ENCODE assay signal across 19 cellular contexts in the genomic region with DNA sequence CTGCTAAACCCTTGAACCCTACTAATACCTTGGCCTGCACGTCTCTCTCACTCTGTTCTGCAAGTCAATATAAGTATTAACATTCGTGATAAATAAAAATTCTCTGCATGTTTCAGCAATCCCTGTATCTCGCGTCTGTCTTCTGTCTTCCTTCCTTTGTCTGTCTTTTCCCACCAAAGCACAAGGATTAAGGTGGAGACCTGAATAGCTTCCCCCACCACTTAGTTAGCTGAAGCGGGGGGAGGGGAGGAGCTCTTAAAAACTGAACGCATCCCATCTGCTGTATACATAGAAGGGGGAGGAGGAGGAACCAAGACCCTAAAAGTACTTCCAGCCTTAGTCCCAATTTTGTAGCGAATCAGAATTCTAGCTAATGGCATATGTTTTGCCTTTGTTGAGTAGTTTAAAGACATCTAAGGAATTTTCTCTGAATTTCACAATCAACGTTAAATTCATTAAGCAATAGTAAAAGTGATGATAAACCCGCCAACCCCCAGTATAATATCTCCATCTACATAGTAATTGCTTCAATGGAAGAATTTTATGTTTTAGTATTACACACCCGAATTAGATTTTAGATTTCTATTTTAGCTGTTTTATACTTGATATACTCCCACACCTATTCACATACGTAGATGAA. TPM values are rescaled to one million over a fixed set of nuclear protein-coding genes. Genes with fewer than 3 reads are reported as not detected.
DNase-seq lines count a peak whose midpoint lies in the region; ATAC-seq and TF ChIP-seq lines count a peak whose summit lies in the region.
"Had no signal": no experiment of that assay in that cellular context is flagged by ENCODE, and none has a peak within 500 bp of the region (broad histone marks: within the 10 kb centered on the region; RNA-seq: fewer than 3 reads in every experiment).

No MANE protein-coding gene starts in this region.

- no peaks in the 10 kb centered on the region for H3K27me3 ChIP-seq in endodermal cell (ENCODE audit: control insufficient read depth, insufficient read depth, low read length, poor library complexity, severe bottlenecking)
- H3K27me3 ChIP-seq: ascending aorta had no signal

- no peak for DNase-seq in activated CD8-positive, alpha-beta T cell treated with anti-CD3 and anti-CD28 coated beads for 36 hours
- DNase-seq in activated CD8-positive, alpha-beta T cell treated with anti-CD3 and anti-CD28 coated beads, Interleukin-2, amount 10 ng/mL, durations not matched to agents 7 days and 5 days, result no peak
- DNase-seq in NCI-H524 (lab: John Stamatoyannopoulos, UW) (peak; percentile 88 to 93), endodermal cell (no peak), osteocyte (ENCODE audit: extremely low spot score, unreplicated experiment) (peak; percentile 40), iPS-NIHi11 (ENCODE audit: low spot score) (no peak), superior temporal gyrus (ENCODE audit: extremely low spot score) (no peak)
- DNase-seq in stimulated activated naive CD4-positive, alpha-beta T cell treated with Interleukin-2 at 50 U/mL for 16 hours (lab: John Stamatoyannopoulos, UW), result no peak
- DNase-seq: activated CD4-positive, alpha-beta T cell treated with anti-CD3 and anti-CD28 coated beads for 1 hour; activated T-cell treated with anti-CD3 and anti-CD28 coated beads, Interleukin-2, amount 50 U/mL, for 4 hours; cortex of kidney; lower lobe of right lung; NCI-H1105; nucleus accumbens; stimulated activated naive CD8-positive, alpha-beta T cell treated with anti-CD3 and anti-CD28 coated beads, Interleukin-15, amount 100 ng/mL, for 72 hours had no signal

- peaks cover 69% of the 10 kb centered on the region for H3K4me1 Mint-ChIP-seq in activated CD8-positive, alpha-beta T cell treated with anti-CD3 and anti-CD28 coated beads for 36 hours (ENCODE audit: low read depth)
- H3K4me1 Mint-ChIP-seq in activated CD8-positive, alpha-beta T cell treated with anti-CD3 and anti-CD28 coated beads, Interleukin-2, amount 10 ng/mL, durations not matched to agents 7 days and 5 days (ENCODE audit: low read depth), result peaks cover 64% of the 10 kb centered on the region
- H3K4me1 Mint-ChIP-seq in endodermal cell (peaks cover 54% of the 10 kb centered on the region), osteocyte (ENCODE audit: unreplicated experiment) (peaks cover 41% of the 10 kb centered on the region)

- peak overlapping the region; percentile 35 for H3K4me3 ChIP-seq in endodermal cell (ENCODE audit: low read length)
- H3K4me3 ChIP-seq: ascending aorta, HAP-1, lower lobe of right lung, skin epidermis had no signal

- H3K9ac ChIP-seq in endodermal cell (ENCODE audit: extremely low read depth, low read length, poor library complexity, severe bottlenecking), result no peak overlapping the region

- intact Hi-C loops in activated CD8-positive, alpha-beta T cell treated with anti-CD3 and anti-CD28 coated beads for 36 hours (cut with micrococcal nuclease), result no loop called here

- no peak overlapping the region for H3K4me3 Mint-ChIP-seq in activated CD8-positive, alpha-beta T cell treated with anti-CD3 and anti-CD28 coated beads for 36 hours
- H3K4me3 Mint-ChIP-seq in activated CD8-positive, alpha-beta T cell treated with anti-CD3 and anti-CD28 coated beads, Interleukin-2, amount 10 ng/mL, durations not matched to agents 7 days and 5 days, result no peak overlapping the region
- H3K4me3 Mint-ChIP-seq in endodermal cell (peak overlapping the region; percentile 2), osteocyte (ENCODE audit: unreplicated experiment) (no peak overlapping the region)
- H3K4me3 Mint-ChIP-seq: activated T-cell treated with anti-CD3 and anti-CD28 coated beads, Interleukin-2, amount 50 U/mL, for 4 hours; stimulated activated naive CD8-positive, alpha-beta T cell treated with anti-CD3 and anti-CD28 coated beads, Interleukin-15, amount 100 ng/mL, for 72 hours had no signal

- H3K4me1 ChIP-seq in endodermal cell (ENCODE audit: control insufficient read depth, insufficient read depth, low read length), result peaks cover 20% of the 10 kb centered on the region

- CTCF ChIA-PET in activated CD8-positive, alpha-beta T cell treated with anti-CD3 and anti-CD28 coated beads for 36 hours (lab: Charles Lee), result interaction anchor here (0.9 to 1.3 kb wide), 2 partner anchors 16 to 188 kb away, joined by 3 read pairs; no protein-coding TSS in a partner anchor
- CTCF ChIA-PET in activated CD8-positive, alpha-beta T cell treated with anti-CD3 and anti-CD28 coated beads, Interleukin-2, amount 10 ng/mL, durations not matched to agents 7 days and 5 days (lab: Charles Lee), result interaction anchor here (0.9 kb wide), 1 partner anchor 307 kb away, joined by 3 read pairs; no protein-coding TSS in a partner anchor

- POLR2A ChIA-PET in activated CD8-positive, alpha-beta T cell treated with anti-CD3 and anti-CD28 coated beads for 36 hours (lab: Charles Lee), result interaction anchor here (0.6 to 1.0 kb wide), 3 partner anchors 23 to 498 kb away, joined by 3 to 7 read pairs (median 4); a partner anchor contains a TSS
- POLR2A ChIA-PET in activated CD8-positive, alpha-beta T cell treated with anti-CD3 and anti-CD28 coated beads, Interleukin-2, amount 10 ng/mL, durations not matched to agents 7 days and 5 days (lab: Charles Lee), result interaction anchor here (1.1 kb wide), 1 partner anchor 248 kb away, joined by 3 read pairs; no protein-coding TSS in a partner anchor

- peaks cover 88% of the 10 kb centered on the region for H3K36me3 ChIP-seq in endodermal cell (ENCODE audit: control insufficient read depth, insufficient read depth, low read length)

- no peaks in the 10 kb centered on the region for H3K9me3 Mint-ChIP-seq in activated CD8-positive, alpha-beta T cell treated with anti-CD3 and anti-CD28 coated beads for 36 hours
- no peaks in the 10 kb centered on the region for H3K9me3 Mint-ChIP-seq in activated CD8-positive, alpha-beta T cell treated with anti-CD3 and anti-CD28 coated beads, Interleukin-2, amount 10 ng/mL, durations not matched to agents 7 days and 5 days (ENCODE audit: insufficient read depth)
- H3K9me3 Mint-ChIP-seq in endodermal cell, result no peaks in the 10 kb centered on the region
- no peaks in the 10 kb centered on the region for H3K9me3 Mint-ChIP-seq in osteocyte (ENCODE audit: unreplicated experiment)
- H3K9me3 Mint-ChIP-seq: activated T-cell treated with anti-CD3 and anti-CD28 coated beads, Interleukin-2, amount 50 U/mL, for 4 hours; stimulated activated naive CD8-positive, alpha-beta T cell treated with anti-CD3 and anti-CD28 coated beads, Interleukin-15, amount 100 ng/mL, for 72 hours had no signal

- H3K27ac ChIP-seq in endodermal cell (ENCODE audit: low read depth, low read length), result peak overlapping the region; percentile 27
- H3K27ac ChIP-seq: ascending aorta, lower lobe of right lung, skin epidermis had no signal

- TF ChIP-seq CTCF in activated CD8-positive, alpha-beta T cell treated with anti-CD3 and anti-CD28 coated beads for 36 hours (IDR thresholded peaks at IDR 0.05), result no peak
- TF ChIP-seq CTCF in endodermal cell (conservative IDR thresholded peaks at IDR 0.05) (no peak), osteocyte (IDR thresholded peaks at IDR 0.05) (no peak)

- H3K9me3 ChIP-seq in endodermal cell (ENCODE audit: control insufficient read depth, low read length), result no peaks in the 10 kb centered on the region
- H3K9me3 ChIP-seq: ascending aorta, HAP-1, lower lobe of right lung had no signal

- no peak for ATAC-seq in activated CD8-positive, alpha-beta T cell treated with anti-CD3 and anti-CD28 coated beads for 36 hours
- no peak for ATAC-seq in activated CD8-positive, alpha-beta T cell treated with anti-CD3 and anti-CD28 coated beads, Interleukin-2, amount 10 ng/mL, durations not matched to agents 7 days and 5 days
- ATAC-seq: activated T-cell treated with anti-CD3 and anti-CD28 coated beads, Interleukin-2, amount 50 U/mL, for 4 hours; esophagus mucosa; lower lobe of right lung; stimulated activated naive CD8-positive, alpha-beta T cell treated with anti-CD3 and anti-CD28 coated beads, Interleukin-15, amount 100 ng/mL, for 72 hours had no signal

- no peaks in the 10 kb centered on the region for H3K27me3 Mint-ChIP-seq in activated CD8-positive, alpha-beta T cell treated with anti-CD3 and anti-CD28 coated beads for 36 hours
- H3K27me3 Mint-ChIP-seq in activated CD8-positive, alpha-beta T cell treated with anti-CD3 and anti-CD28 coated beads, Interleukin-2, amount 10 ng/mL, durations not matched to agents 7 days and 5 days (ENCODE audit: low read depth), result no peaks in the 10 kb centered on the region
- H3K27me3 Mint-ChIP-seq in endodermal cell (ENCODE audit: insufficient read depth), result no peaks in the 10 kb centered on the region
- no peaks in the 10 kb centered on the region for H3K27me3 Mint-ChIP-seq in osteocyte (ENCODE audit: unreplicated experiment)
- H3K27me3 Mint-ChIP-seq: stimulated activated naive CD8-positive, alpha-beta T cell treated with anti-CD3 and anti-CD28 coated beads, Interleukin-15, amount 100 ng/mL, for 72 hours had no signal

- peak overlapping the region; percentile 18 for H3K27ac Mint-ChIP-seq in activated CD8-positive, alpha-beta T cell treated with anti-CD3 and anti-CD28 coated beads for 36 hours
- H3K27ac Mint-ChIP-seq in activated CD8-positive, alpha-beta T cell treated with anti-CD3 and anti-CD28 coated beads, Interleukin-2, amount 10 ng/mL, durations not matched to agents 7 days and 5 days, result no peak overlapping the region
- H3K27ac Mint-ChIP-seq in endodermal cell, result peak overlapping the region; percentile 72
- no peak overlapping the region for H3K27ac Mint-ChIP-seq in osteocyte (ENCODE audit: unreplicated experiment)
- H3K27ac Mint-ChIP-seq: stimulated activated naive CD8-positive, alpha-beta T cell treated with anti-CD3 and anti-CD28 coated beads, Interleukin-15, amount 100 ng/mL, for 72 hours had no signal

- WGBS in endodermal cell (ENCODE audit: insufficient coverage in 1 of 2, insufficient read length in 1 of 2), 2 experiments, result 80 to 83% methylated on average over 1 to 9 of the region's 11 CpGs

- H3K36me3 Mint-ChIP-seq in activated CD8-positive, alpha-beta T cell treated with anti-CD3 and anti-CD28 coated beads for 36 hours (ENCODE audit: low read depth), result peaks cover 73% of the 10 kb centered on the region
- H3K36me3 Mint-ChIP-seq in activated CD8-positive, alpha-beta T cell treated with anti-CD3 and anti-CD28 coated beads, Interleukin-2, amount 10 ng/mL, durations not matched to agents 7 days and 5 days (ENCODE audit: low read depth), result peaks cover 81% of the 10 kb centered on the region
- H3K36me3 Mint-ChIP-seq in endodermal cell (ENCODE audit: low read depth) (peaks cover 70% of the 10 kb centered on the region), osteocyte (ENCODE audit: unreplicated experiment) (peaks cover 34% of the 10 kb centered on the region)

RNA-seq across cellular contexts. Expression of a gene that starts 47.9 kb away (rescaled TPM):
- 100 to 1,000 TPM; 703 to 723 TPM for total RNA-seq in activated CD8-positive, alpha-beta T cell treated with anti-CD3 and anti-CD28 coated beads for 36 hours
- 100 to 1,000 TPM; 912 to 952 TPM for total RNA-seq in activated CD8-positive, alpha-beta T cell treated with anti-CD3 and anti-CD28 coated beads, Interleukin-2, amount 10 ng/mL, durations not matched to agents 7 days and 5 days
- total RNA-seq in endodermal cell (1,000 to 10,000 TPM; 1,246 to 1,267 TPM), osteocyte (1,150 and 1,173 TPM in 2 replicates)
- polyA plus RNA-seq in endodermal cell (2013, experiment 1 of 2), result 1,275 TPM
- polyA plus RNA-seq in endodermal cell (2013, experiment 2 of 2), result 1,251 TPM

RNA-seq across cellular contexts. Expression of a gene that starts 49.7 kb away (rescaled TPM):
- total RNA-seq in activated CD8-positive, alpha-beta T cell treated with anti-CD3 and anti-CD28 coated beads for 36 hours, result 1 to 10 TPM; 1.7 to 2.0 TPM
- total RNA-seq in activated CD8-positive, alpha-beta T cell treated with anti-CD3 and anti-CD28 coated beads, Interleukin-2, amount 10 ng/mL, durations not matched to agents 7 days and 5 days, result 1 to 10 TPM; 1.3 to 2.0 TPM
- total RNA-seq in endodermal cell (1 to 10 TPM; 9.3 to 9.7 TPM), osteocyte (1.5 and 2.0 TPM in 2 replicates)
- polyA plus RNA-seq in endodermal cell (2013, experiment 1 of 2), result 3.9 TPM
- 2.5 TPM for polyA plus RNA-seq in endodermal cell (2013, experiment 2 of 2)
- total RNA-seq: ascending aorta had no signal

Comparison
In these comparisons a context has a peak if more than half of its experiments do, and no peak if none do; other contexts are left out.
1. H3K27ac Mint-ChIP-seq: peak in activated CD8-positive, alpha-beta T cell treated with anti-CD3 and anti-CD28 coated beads for 36 hours (single experiment) and endodermal cell (single experiment); none in activated CD8-positive, alpha-beta T cell treated with anti-CD3 and anti-CD28 coated beads, Interleukin-2, amount 10 ng/mL, durations not matched to agents 7 days and 5 days (single experiment) and osteocyte (single experiment).
2. DNase-seq: peak in NCI-H524 (2 of 2) and osteocyte (single experiment); none in activated CD8-positive, alpha-beta T cell treated with anti-CD3 and anti-CD28 coated beads for 36 hours (single experiment), activated CD8-positive, alpha-beta T cell treated with anti-CD3 and anti-CD28 coated beads, Interleukin-2, amount 10 ng/mL, durations not matched to agents 7 days and 5 days (single experiment), endodermal cell (single experiment), iPS-NIHi11 (single experiment), superior temporal gyrus (single experiment) and stimulated activated naive CD4-positive, alpha-beta T cell treated with Interleukin-2 at 50 U/mL for 16 hours (single experiment).